ENCODE assay signal across 20 cellular contexts in the genomic region with DNA sequence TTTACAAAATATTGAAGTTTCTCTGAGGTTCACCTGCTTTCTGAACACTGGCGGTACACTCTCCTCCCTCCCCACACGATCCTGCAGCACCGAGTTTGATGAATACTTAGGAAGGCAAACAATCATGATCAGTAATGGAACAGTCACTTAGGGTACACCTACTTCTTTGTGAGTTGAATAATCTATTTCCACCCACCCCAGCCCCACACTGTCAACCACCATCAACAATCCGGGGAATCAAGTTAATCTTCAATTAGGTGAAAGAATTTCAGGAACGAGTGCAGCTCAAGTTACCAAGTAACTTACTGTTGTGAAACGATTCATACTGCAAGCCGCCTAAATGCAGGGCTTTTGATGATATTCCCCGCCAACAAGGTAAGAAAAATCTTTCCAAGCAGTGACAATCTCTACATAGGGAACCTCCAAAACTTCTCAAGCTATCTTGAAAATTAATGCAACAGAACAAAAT.
A peak's percentile ranks its signal among the peaks of the same experiment; 100 is the strongest.
DNase-seq lines count a peak whose midpoint lies in the region; ATAC-seq, FAIRE-seq and TF ChIP-seq lines count a peak whose summit lies in the region.
"Had no signal": no experiment of that assay in that cellular context is flagged by ENCODE, and none has a peak within 500 bp of the region (broad histone marks: within the 10 kb centered on the region; RNA-seq: fewer than 3 reads in every experiment).

No MANE protein-coding gene starts in this region.

- H3K4me1 ChIP-seq in A549, result peaks cover 21% of the 10 kb centered on the region; the same call in 2 of the 3 replicates
- peaks cover 40% of the 10 kb centered on the region for H3K4me1 ChIP-seq in HUES48 (ENCODE audit: control insufficient read depth, insufficient read depth, low read length)
- peaks cover 43% of the 10 kb centered on the region for H3K4me1 ChIP-seq in HepG2 (ENCODE audit: insufficient read depth, low read length)
- H3K4me1 ChIP-seq in gastrocnemius medialis, result peaks cover 12 to 16% of the 10 kb centered on the region in 2 donors

- H3K4me2 ChIP-seq in A549, result peak overlapping the region; percentile 74
- peak overlapping the region; percentile 83 for H3K4me2 ChIP-seq in HepG2 (ENCODE audit: low read depth, low read length)
- H3K4me2 ChIP-seq: KMS-11 had no signal

- WGBS in A549 (ENCODE audit: missing lambda C conversion rate), result 15% methylated on average over 8 of the region's 8 CpGs
- under 1% methylated on average over 8 of the region's 8 CpGs for WGBS in HepG2 (ENCODE audit: low lambda C conversion rate)

- H2AFZ ChIP-seq in HepG2 (ENCODE audit: low read length), result no peak overlapping the region

- no TSS peak for BruUV-seq in HepG2 (replicated peaks; lab: Mats Ljungman, UMichigan)

- TF ChIP-seq POLR2A in A549 (IDR thresholded peaks at IDR 0.05; ENCODE audit: low read length) (no peak), HepG2 (IDR thresholded peaks at IDR 0.05; ENCODE audit: insufficient read depth in 1 of 2, low read depth in 2 of 2, low read length in 2 of 2) (no peak), gastrocnemius medialis (IDR thresholded peaks at IDR 0.05) (no peak)

- CTCF ChIA-PET in A549 (lab: Yijun Ruan, JAX), result interaction anchor here (0.8 kb wide), 1 partner anchor 47 kb away, joined by 3 read pairs; no protein-coding TSS in a partner anchor
- CTCF ChIA-PET in HepG2 (lab: Yijun Ruan, JAX; ENCODE audit: low intra/inter-chr PET ratio, low total read pairs), result no interaction called here

- no peak for TF ChIP-seq RAD21 in A549 (conservative IDR thresholded peaks at IDR 0.05 in 1 of 2, IDR thresholded peaks at IDR 0.05 in 1 of 2)
- no peak for TF ChIP-seq RAD21 in HepG2 (CRISPR knock-in tag; IDR thresholded peaks at IDR 0.05)

- H3K27me3 ChIP-seq in HUES48 (ENCODE audit: control insufficient read depth, insufficient read depth, low read length) (no peaks in the 10 kb centered on the region), bronchial epithelial cell (ENCODE audit: control insufficient read depth, insufficient read depth, low read length) (no peaks in the 10 kb centered on the region), HepG2 (ENCODE audit: control insufficient read depth in 1 of 2, insufficient read depth in 2 of 2, low read length in 2 of 2) (no peaks in the 10 kb centered on the region), gastrocnemius medialis (no peaks in the 10 kb centered on the region)
- H3K27me3 ChIP-seq: cardiac muscle cell had no signal

- FAIRE-seq in A549 (lab: Jason Lieb, UNC), result no peak
- FAIRE-seq in bronchial epithelial cell (lab: Jason Lieb, UNC), result no peak
- peak; percentile 75 for FAIRE-seq in HepG2 (lab: Jason Lieb, UNC)

- intact Hi-C loops in HepG2 (cut with micrococcal nuclease; ENCODE audit: unreplicated experiment) (loop anchor here (1.0 to 5.0 kb wide), 3 partner anchors 49 to 155 kb away; no protein-coding TSS in a partner anchor), gastrocnemius medialis (cut with DNase I; ENCODE audit: low total_unique reads) (no loop called here)

- H3K36me3 ChIP-seq in HUES48 (ENCODE audit: control insufficient read depth, insufficient read depth, low read length), result no peaks in the 10 kb centered on the region
- H3K36me3 ChIP-seq in bronchial epithelial cell (ENCODE audit: control insufficient read depth, insufficient read depth, low read length), result no peaks in the 10 kb centered on the region
- H3K36me3 ChIP-seq in HepG2 (replicated peaks in 1 of 2; ENCODE audit: control insufficient read depth in 1 of 2, insufficient read depth in 2 of 2, low read length in 2 of 2), result no peaks in the 10 kb centered on the region
- no peaks in the 10 kb centered on the region for H3K36me3 ChIP-seq in gastrocnemius medialis
- H3K36me3 ChIP-seq: cardiac muscle cell had no signal

- ATAC-seq in A549, result peak; percentile 70 to 85
- peak; percentile 95 for ATAC-seq in HepG2
- no peak for ATAC-seq in gastrocnemius medialis
- no peak for ATAC-seq in GM18909 (IDR thresholded peaks at IDR 0.05; ENCODE audit: poor library complexity, unreplicated experiment)
- no peak for ATAC-seq in omental fat pad (ENCODE audit: low FRiP score)
- ATAC-seq: activated naive CD4-positive, alpha-beta T cell treated with anti-CD3 and anti-CD28 coated beads, Interleukin-2, amount 50 U/mL, for 72 hours; CD8-positive, alpha-beta T cell; psoas muscle; stimulated activated naive CD8-positive, alpha-beta T cell treated with anti-CD3 and anti-CD28 coated beads, Interleukin-15, amount 100 ng/mL, for 72 hours had no signal

- DNase-seq in A549 (ENCODE audit: low read depth in 1 of 2, low spot score in 1 of 2) (peak; percentile 28 to 78), bronchial epithelial cell (ENCODE audit: low read depth) (peak; percentile 27), HepG2 (ENCODE audit: low spot score) (peak; percentile 88), gastrocnemius medialis (no peak), NCI-H774 (lab: John Stamatoyannopoulos, UW) (no peak), omental fat pad (ENCODE audit: low spot score) (no peak)
- DNase-seq: activated CD4-positive, alpha-beta T cell treated with anti-CD3 and anti-CD28 coated beads, Interleukin-2, amount 10 ng/mL, durations not matched to agents 24 days and 14 days; activated T-cell treated with anti-CD3 and anti-CD28 coated beads, Interleukin-2, amount 50 U/mL, for 1 hour; CD8-positive, alpha-beta T cell; hypothalamus; naive B cell; NCI-H446; psoas muscle; stimulated activated CD4-positive, alpha-beta T cell treated with anti-CD3 and anti-CD28 coated beads, Interleukin-15, amount 100 ng/mL, for 24 hours; stimulated activated naive CD8-positive, alpha-beta T cell treated with anti-CD3 and anti-CD28 coated beads, Interleukin-15, amount 100 ng/mL, for 72 hours had no signal

- POLR2A ChIA-PET in A549 (lab: Yijun Ruan, JAX), result no interaction called here
- POLR2A ChIA-PET in HepG2 (lab: Yijun Ruan, JAX), result interaction anchor here (0.6 to 2.1 kb wide), 6 partner anchors 9 to 166 kb away, joined by 3 to 21 read pairs (median 4); no protein-coding TSS in a partner anchor

- TF ChIP-seq CTCF in A549 (IDR thresholded peaks at IDR 0.05) (no peak), bronchial epithelial cell (IDR thresholded peaks at IDR 0.05; ENCODE audit: insufficient read depth, low read length, severe bottlenecking) (no peak), HepG2 (CRISPR knock-in tag; IDR thresholded peaks at IDR 0.05) (no peak), gastrocnemius medialis (IDR thresholded peaks at IDR 0.05 in 4 of 5, conservative IDR thresholded peaks at IDR 0.05 in 1 of 5) (no peak), omental fat pad (IDR thresholded peaks at IDR 0.05) (no peak)

- H3K9me3 ChIP-seq in A549 (0 out of 3 replicates have a peak, but pooled peaks cover 4% of the 10 kb centered on the region), HUES48 (ENCODE audit: control insufficient read depth, insufficient read depth, low read length) (peaks cover 4% of the 10 kb centered on the region; the same call in 1 of the 2 replicates), HepG2 (ENCODE audit: low read length) (no peaks in the 10 kb centered on the region), gastrocnemius medialis (no peaks in the 10 kb centered on the region)
- H3K9me3 ChIP-seq: psoas muscle had no signal

- H3K79me2 ChIP-seq in HepG2 (ENCODE audit: insufficient read depth, low read length), result no peaks in the 10 kb centered on the region

- H4K20me1 ChIP-seq in HepG2 (ENCODE audit: insufficient read depth, low read length), result no peaks in the 10 kb centered on the region

- in situ Hi-C loops in HepG2 (cut with HindIII; ENCODE audit: extremely low pct_ligation_motif_present, low pct_unique_long_range_greater_than_20kb), result loop anchor here (5.0 to 10.0 kb wide), 2 partner anchors 91 to 163 kb away; a partner anchor contains a TSS
- in situ Hi-C loops in gastrocnemius medialis (cut with MboI; ENCODE audit: low sequenced_read_pairs in 4 of 4), result loop anchor here in 1 of 4 donors (25.0 kb wide), 1 partner anchor 909 kb away; no protein-coding TSS in a partner anchor

- H3K9ac ChIP-seq in HUES48 (ENCODE audit: low read depth, low read length), result no peak overlapping the region
- peak overlapping the region; percentile 50 for H3K9ac ChIP-seq in HepG2 (ENCODE audit: insufficient read depth, low read depth, low read length)
- H3K9ac ChIP-seq: KMS-11 had no signal

- H3K27ac ChIP-seq in A549 (peak overlapping the region; percentile 66 to 70), HUES48 (ENCODE audit: low read depth, low read length) (peak overlapping the region; percentile 44), HepG2 (ENCODE audit: extremely low read length, insufficient read depth, low read length) (peak overlapping the region; percentile 86), gastrocnemius medialis (no peak overlapping the region)
- H3K27ac ChIP-seq: cardiac muscle cell, KMS-11, psoas muscle had no signal

- no peak for TF ChIP-seq EP300 in A549 (IDR thresholded peaks at IDR 0.05)
- TF ChIP-seq EP300 in HepG2 (IDR thresholded peaks at IDR 0.05; ENCODE audit: low read depth in 2 of 2, low read length in 2 of 2), result no peak; a peak in 1 of 4 replicates
- TF ChIP-seq EP300 in HepG2 (CRISPR knock-in tag; IDR thresholded peaks at IDR 0.05; ENCODE audit: borderline replicate concordance), result no peak

- peak overlapping the region; percentile 14; the same call in 2 of the 3 replicates for H3K4me3 ChIP-seq in A549
- peak overlapping the region; percentile 9; the same call in 1 of the 2 replicates for H3K4me3 ChIP-seq in HUES48 (ENCODE audit: low read depth, low read length)
- H3K4me3 ChIP-seq in bronchial epithelial cell (ENCODE audit: low read depth, low read length), result no peak overlapping the region
- peak overlapping the region; percentile 27 to 54 (median 52); a peak in 5 of 6 replicates for H3K4me3 ChIP-seq in HepG2 (replicated peaks in 1 of 3; ENCODE audit: insufficient read depth in 1 of 3, low read depth in 2 of 3, low read length in 3 of 3)
- H3K4me3 ChIP-seq in gastrocnemius medialis, result no peak overlapping the region
- H3K4me3 ChIP-seq: cardiac muscle cell, psoas muscle had no signal

TF ChIP-seq in A549, 52 proteins besides CTCF, POLR2A, EP300 and RAD21:
- TF ChIP-seq CEBPB (IDR thresholded peaks at IDR 0.05) (peak in 1 of 2 experiments; percentile 54; a peak in 2 of 4 replicates), EHF (CRISPR knock-in tag; IDR thresholded peaks at IDR 0.05) (no peak), JUNB (IDR thresholded peaks at IDR 0.05) (no peak)
TF ChIP-seq in A549: peak in this region for 1.

TF ChIP-seq in HepG2, 621 proteins besides CTCF, POLR2A, EP300 and RAD21 (continues in another document):
- peak; percentile 19; the same call in 1 of the 2 replicates for TF ChIP-seq YEATS4 (CRISPR knock-in tag; IDR thresholded peaks at IDR 0.05; ENCODE audit: borderline replicate concordance)

Comparison
In these comparisons a context has a peak if more than half of its experiments do, and no peak if none do; other contexts are left out.
1. ATAC-seq: peak in A549 (2 of 2) and HepG2 (single experiment); none in gastrocnemius medialis (0 of 2), GM18909 (single experiment) and omental fat pad (single experiment).
2. DNase-seq: peak in A549 (2 of 2), bronchial epithelial cell (single experiment) and HepG2 (single experiment); none in gastrocnemius medialis (0 of 2), NCI-H774 (single experiment) and omental fat pad (single experiment).
3. H3K27ac ChIP-seq: peak in A549 (2 of 2), HUES48 (single experiment) and HepG2 (single experiment); none in gastrocnemius medialis (0 of 4).
4. H3K4me3 ChIP-seq: peak in A549 (single experiment), HUES48 (single experiment) and HepG2 (3 of 3); none in bronchial epithelial cell (single experiment) and gastrocnemius medialis (0 of 4).